22 cellular contexts compared by ENCODE assay signal in genomic region chrX:123155327-123155726, GRCh38. TPM values are rescaled to one million over a fixed set of nuclear protein-coding genes. Genes with fewer than 3 reads are reported as not detected.
"Had no signal": no experiment of that assay in that cellular context is flagged by ENCODE, and none has a peak within 500 bp of the region (broad histone marks: within the 10 kb centered on the region; RNA-seq: fewer than 3 reads in every experiment).

No MANE protein-coding gene starts in this region.

- ATAC-seq: esophagus mucosa; natural killer cell treated with Interleukin-12 subunit alpha and Interleukin-12 subunit beta and Interleukin-15 and Interleukin-18, amount 100 ng/mL, for 72 hours; psoas muscle; right lobe of liver; stimulated activated naive CD8-positive, alpha-beta T cell treated with anti-CD3 and anti-CD28 coated beads, Interleukin-15, amount 100 ng/mL, for 72 hours; T-helper 17 cell; WTC11 had no signal

- H3K4me1 ChIP-seq: colonic mucosa, left ventricle myocardium inferior, psoas muscle, right lobe of liver, testis, upper lobe of left lung had no signal

- DNase-seq: activated CD4-positive, alpha-beta memory T cell treated with anti-CD3 and anti-CD28 coated beads, Interleukin-2, amount 10 ng/mL, durations not matched to agents 7 days and 5 days; activated CD4-positive, alpha-beta T cell treated with anti-CD3 and anti-CD28 coated beads for 4 hours; activated effector memory CD4-positive, alpha-beta T cell treated with Interleukin-2 at 50 U/mL for 16 hours; activated naive CD4-positive, alpha-beta T cell treated with anti-CD3 and anti-CD28 coated beads, Interleukin-2, amount 50 U/mL, for 16 hours; activated T-cell treated with anti-CD3 and anti-CD28 coated beads, Interleukin-2, amount 50 U/mL, for 24 hours; central memory CD4-positive, alpha-beta T cell; colonic mucosa; hippocampal formation; left ventricle myocardium inferior; mesendoderm; psoas muscle; right lobe of liver; stimulated activated naive CD8-positive, alpha-beta T cell treated with anti-CD3 and anti-CD28 coated beads, Interleukin-15, amount 100 ng/mL, for 72 hours; T-helper 17 cell; testis; upper lobe of left lung had no signal

- H3K4me3 ChIP-seq: colonic mucosa, left ventricle myocardium inferior, psoas muscle, right lobe of liver, smooth muscle cell, testis, upper lobe of left lung had no signal

- FAIRE-seq: endometrium, keratinocyte had no signal

- H3K36me3 ChIP-seq: colonic mucosa, left ventricle myocardium inferior, right lobe of liver, upper lobe of left lung had no signal

- H3K27me3 ChIP-seq: right lobe of liver, testis, upper lobe of left lung had no signal

- H3K9me3 ChIP-seq: colonic mucosa, left ventricle myocardium inferior, psoas muscle, right lobe of liver, testis, upper lobe of left lung had no signal

- H3K27ac ChIP-seq: colonic mucosa, left ventricle myocardium inferior, psoas muscle, right lobe of liver, testis, upper lobe of left lung had no signal

RNA-seq across cellular contexts. Expression of gene GRIA3, which starts 28.8 kb away (rescaled TPM):
- total RNA-seq: activated CD4-positive, alpha-beta memory T cell treated with anti-CD3 and anti-CD28 coated beads, Interleukin-2, amount 10 ng/mL, durations not matched to agents 7 days and 5 days; natural killer cell treated with Interleukin-12 subunit alpha and Interleukin-12 subunit beta and Interleukin-15 and Interleukin-18, amount 100 ng/mL, for 72 hours had no signal
- polyA plus RNA-seq: keratinocyte had no signal
